In the genomic region with DNA sequence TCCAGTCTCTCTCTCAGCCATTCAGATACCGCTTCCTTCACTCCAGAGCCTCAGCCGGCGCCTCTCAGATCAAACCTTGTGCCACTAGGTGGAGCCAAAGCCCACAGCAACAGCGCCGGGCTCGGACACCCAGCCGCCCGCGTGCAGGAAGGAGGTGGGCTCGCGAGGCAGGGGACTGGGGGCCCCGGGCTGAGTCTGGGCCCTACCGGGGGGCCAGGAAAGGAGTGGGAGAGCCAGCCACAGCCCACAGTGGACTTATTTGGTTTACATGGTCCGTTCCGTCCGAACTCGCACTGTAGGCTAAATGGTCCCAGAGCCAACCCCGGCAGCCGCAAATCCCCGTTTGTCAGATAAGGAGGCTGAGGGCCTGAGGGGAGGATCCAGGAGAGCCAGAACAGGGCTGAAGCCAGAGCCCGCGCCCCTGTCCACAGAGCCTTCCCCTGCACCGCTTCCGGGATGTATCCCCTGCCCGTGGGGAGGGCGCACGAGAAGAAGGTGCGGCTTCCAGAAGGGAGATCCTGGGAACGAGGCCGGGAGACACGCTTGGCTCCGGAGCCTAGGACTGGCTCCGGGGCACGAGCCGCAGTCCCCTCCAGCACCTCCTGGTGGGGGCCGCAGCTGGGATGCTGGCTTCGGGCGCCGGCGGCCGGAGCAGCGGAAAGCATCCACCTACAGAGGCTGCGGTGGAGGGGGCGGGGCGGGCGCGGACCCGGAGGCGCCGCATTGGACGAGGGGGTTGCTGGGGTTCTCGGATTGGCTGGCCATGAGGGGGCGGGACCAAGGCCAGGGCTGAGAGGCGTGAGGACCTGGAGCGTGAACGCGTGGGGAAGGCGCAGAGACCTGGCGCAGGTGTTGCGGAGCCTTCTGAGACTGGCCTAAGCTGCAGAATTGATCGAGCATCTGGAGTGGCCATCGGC, we compare ENCODE assay signal across 8 cellular contexts. TPM values are rescaled to one million over a fixed set of nuclear protein-coding genes. Genes with fewer than 3 reads are reported as not detected.
DNase-seq lines count a peak whose midpoint lies in the region; ATAC-seq and TF ChIP-seq lines count a peak whose summit lies in the region.

No MANE protein-coding gene starts in this region.

- 1% methylated on average over 26 to 62 of the region's 62 CpGs for WGBS in testis, 2 donors

- ATAC-seq in HG02571 (IDR thresholded peaks at IDR 0.05; ENCODE audit: unreplicated experiment): peak; percentile 76

- H3K9me3 ChIP-seq in osteoblast (ENCODE audit: low read depth, low read length): no peaks in the 10 kb centered on the region
- no peaks in the 10 kb centered on the region for H3K9me3 ChIP-seq in testis

- no peak overlapping the region for H3K27ac Mint-ChIP-seq in activated naive CD4-positive, alpha-beta T cell treated with anti-CD3 and anti-CD28 coated beads for 36 hours

- H3K79me2 ChIP-seq in osteoblast (ENCODE audit: insufficient read depth, low read length): no peaks in the 10 kb centered on the region

- peak; percentile 96 for DNase-seq in GM06990 (ENCODE audit: extremely low read depth, insufficient read length)
- DNase-seq in NB4 (ENCODE audit: low read depth): peak; percentile 90
- peak; percentile 91 for DNase-seq in SK-MEL-5 (ENCODE audit: low read depth, low spot score)
- DNase-seq in activated naive CD4-positive, alpha-beta T cell treated with anti-CD3 and anti-CD28 coated beads for 36 hours: peak; percentile 97
- DNase-seq in glomerular visceral epithelial cell (ENCODE audit: extremely low spot score): peak; percentile 94
- DNase-seq in osteoblast (ENCODE audit: insufficient read length, low spot score, missing footprints): peak; percentile 99
- DNase-seq in testis: peak; percentile 96

- peak overlapping the region; percentile 95 for H2AFZ ChIP-seq in osteoblast (ENCODE audit: low read length)

- H3K4me1 Mint-ChIP-seq in activated naive CD4-positive, alpha-beta T cell treated with anti-CD3 and anti-CD28 coated beads for 36 hours (ENCODE audit: low read depth): peaks cover 31% of the 10 kb centered on the region

- H3K27ac ChIP-seq in osteoblast (ENCODE audit: low read depth, low read length) (peak overlapping the region; percentile 28), testis (peak overlapping the region; percentile 58 to 80)

- H4K20me1 ChIP-seq in osteoblast (ENCODE audit: insufficient read depth, low read length): no peaks in the 10 kb centered on the region

- no peaks in the 10 kb centered on the region for H3K27me3 ChIP-seq in GM06990 (replicated peaks; ENCODE audit: control insufficient read depth, insufficient read depth, low read length)
- H3K27me3 ChIP-seq in osteoblast (ENCODE audit: insufficient read depth, low read length): no peaks in the 10 kb centered on the region
- H3K27me3 ChIP-seq in testis: no peaks in the 10 kb centered on the region

- no peaks in the 10 kb centered on the region for H3K36me3 Mint-ChIP-seq in activated naive CD4-positive, alpha-beta T cell treated with anti-CD3 and anti-CD28 coated beads for 36 hours (ENCODE audit: low read depth)

- H3K4me3 Mint-ChIP-seq in activated naive CD4-positive, alpha-beta T cell treated with anti-CD3 and anti-CD28 coated beads for 36 hours: peak overlapping the region; percentile 75

- TF ChIP-seq POLR2A in NB4 (IDR thresholded peaks at IDR 0.05; ENCODE audit: extremely low read depth, insufficient read length): no peak
- TF ChIP-seq POLR2A in testis (IDR thresholded peaks at IDR 0.05): no peak

- intact Hi-C loops in activated naive CD4-positive, alpha-beta T cell treated with anti-CD3 and anti-CD28 coated beads for 36 hours (cut with micrococcal nuclease): loop anchor here (1.0 to 2.0 kb wide), 7 partner anchors 87 to 577 kb away; a partner anchor contains a TSS
- intact Hi-C loops in testis (cut with DNase I; ENCODE audit: low total_unique reads): loop anchor here (5.0 to 10.0 kb wide), 2 partner anchors 251 to 393 kb away; no protein-coding TSS in a partner anchor

- in situ Hi-C loops in SK-MEL-5 (cut with HindIII; ENCODE audit: low pct_unique_long_range_greater_than_20kb, low sequenced_read_pairs): no loop called here

- CTCF ChIA-PET in activated naive CD4-positive, alpha-beta T cell treated with anti-CD3 and anti-CD28 coated beads for 36 hours (lab: Charles Lee): interaction anchor here (0.7 to 13.8 kb wide), 20 partner anchors 9 to 395 kb away, joined by 3 to 399 read pairs (median 4); a partner anchor contains a TSS

- peaks cover 22% of the 10 kb centered on the region for H3K4me1 ChIP-seq in osteoblast (ENCODE audit: insufficient read depth, low read length)
- peaks cover 33% of the 10 kb centered on the region for H3K4me1 ChIP-seq in testis

- TF ChIP-seq CTCF in GM06990 (IDR thresholded peaks at IDR 0.05; ENCODE audit: insufficient read depth, low read length, poor library complexity, severe bottlenecking): peak; percentile 91
- TF ChIP-seq CTCF in NB4 (IDR thresholded peaks at IDR 0.05; ENCODE audit: low read depth, low read length): peak; percentile 81
- peak; percentile 88 for TF ChIP-seq CTCF in osteoblast (IDR thresholded peaks at IDR 0.05; ENCODE audit: extremely low read depth, low read depth, low read length)
- peak; percentile 71 to 86 (median 79) for TF ChIP-seq CTCF in testis (IDR thresholded peaks at IDR 0.05)

- peak overlapping the region; percentile 68 for H3K4me3 ChIP-seq in GM06990 (replicated peaks; ENCODE audit: low read depth, low read length)
- peak overlapping the region; percentile 43 for H3K4me3 ChIP-seq in NB4 (ENCODE audit: low read depth, low read length)
- H3K4me3 ChIP-seq in osteoblast (ENCODE audit: insufficient read depth, low read length): peak overlapping the region; percentile 85
- H3K4me3 ChIP-seq in testis: peak overlapping the region; percentile 42 to 63

- H3K27me3 Mint-ChIP-seq in activated naive CD4-positive, alpha-beta T cell treated with anti-CD3 and anti-CD28 coated beads for 36 hours (ENCODE audit: low read depth): peaks cover 1% of the 10 kb centered on the region

- H3K36me3 ChIP-seq in GM06990 (ENCODE audit: control insufficient read depth, insufficient read depth, low read length): no peaks in the 10 kb centered on the region
- H3K36me3 ChIP-seq in osteoblast (ENCODE audit: insufficient read depth, low read length): no peaks in the 10 kb centered on the region
- H3K36me3 ChIP-seq in testis (ENCODE audit: low read depth, missing control alignments): no peaks in the 10 kb centered on the region

- peak overlapping the region; percentile 95 for H3K4me2 ChIP-seq in osteoblast (ENCODE audit: insufficient read depth, low read length)

- no peaks in the 10 kb centered on the region for H3K9me3 Mint-ChIP-seq in activated naive CD4-positive, alpha-beta T cell treated with anti-CD3 and anti-CD28 coated beads for 36 hours

RNA-seq across cellular contexts. Expression of a gene that starts 6.5 kb away (rescaled TPM):
- total RNA-seq in SK-MEL-5 (2014; rRNA removed; shearing (Covaris generic)): not detected in 2 replicates
- 0.46 and 1.6 TPM in 2 replicates for polyA plus RNA-seq in SK-MEL-5 (2015; cell fraction: cytosol; rRNA removed)
- not detected in 2 replicates for polyA plus RNA-seq in SK-MEL-5 (2015; cell fraction: nucleus; rRNA removed)
- not detected for total RNA-seq in activated naive CD4-positive, alpha-beta T cell treated with anti-CD3 and anti-CD28 coated beads for 36 hours
- 1.4 and 2.1 TPM in 2 replicates for total RNA-seq in osteoblast
- 10 to 100 TPM; 74.3 to 76.4 TPM for total RNA-seq in testis
- polyA plus RNA-seq in testis (ENCODE audit: insufficient read depth, low read depth, low replicate concordance): 76.2 TPM

RNA-seq across cellular contexts. Expression of a gene that starts 59.8 kb away (rescaled TPM):
- 15.5 and 20.9 TPM in 2 replicates for total RNA-seq in SK-MEL-5 (2014; rRNA removed; shearing (Covaris generic))
- 20.4 and 29.7 TPM in 2 replicates for polyA plus RNA-seq in SK-MEL-5 (2015; cell fraction: cytosol; rRNA removed)
- 13.8 and 24.2 TPM in 2 replicates for polyA plus RNA-seq in SK-MEL-5 (2015; cell fraction: nucleus; rRNA removed)
- 10 to 100 TPM; 45.7 to 46.9 TPM for total RNA-seq in activated naive CD4-positive, alpha-beta T cell treated with anti-CD3 and anti-CD28 coated beads for 36 hours
- total RNA-seq in osteoblast: 30.4 and 36.2 TPM in 2 replicates
- 100 to 1,000 TPM; 217 to 220 TPM for total RNA-seq in testis
- polyA plus RNA-seq in testis (ENCODE audit: insufficient read depth, low read depth, low replicate concordance): 80.7 TPM

Comparison
In these comparisons a context has a peak if more than half of its experiments do, and no peak if none do; other contexts are left out.
1. Peak in every context shown above with its lines: DNase-seq, ATAC-seq, H3K4me3 ChIP-seq and H3K27ac ChIP-seq.
2. RNA of a gene that starts 6.5 kb away (total RNA-seq): 74.3 to 76.4 TPM in testis; 1.4 to 2.1 TPM in osteoblast, not detected in activated naive CD4-positive, alpha-beta T cell treated with anti-CD3 and anti-CD28 coated beads for 36 hours and not detected in SK-MEL-5; every median in the first group is over 10 times any median in the second.